8 cellular contexts compared by ENCODE assay signal in genomic region chr18:50967714-50968661, GRCh38. TPM values are rescaled to one million over a fixed set of nuclear protein-coding genes. Genes with fewer than 3 reads are reported as not detected.
A peak's percentile ranks its signal among the peaks of the same experiment; 100 is the strongest.
DNase-seq lines count a peak whose midpoint lies in the region; ATAC-seq and TF ChIP-seq lines count a peak whose summit lies in the region.

TSS of gene ELAC1 (plus strand) at chr18:50968040. CDS start at chr18:50974405, 6,365 bp downstream.

- TF ChIP-seq CTCF in GM12875 (IDR thresholded peaks at IDR 0.05; ENCODE audit: borderline replicate concordance, insufficient read depth, low read depth, low read length) (0 out of 2 replicates have a peak, but pooled peaks have one; percentile 5), prostate gland (IDR thresholded peaks at IDR 0.05) (peak in 2 of 4 experiments; percentile 4 to 17)

- peak within 1 kb of the TSS; percentile 96 to 98 for H3K27ac ChIP-seq in prostate gland
- peak within 1 kb of the TSS; percentile 92 for H3K27ac ChIP-seq in urinary bladder (ENCODE audit: low read depth)

- H3K4me3 Mint-ChIP-seq in T-cell: peak within 1 kb of the TSS; percentile 73 to 95 (median 91)

- peak; percentile 71 for TF ChIP-seq POLR2A in prostate gland (IDR thresholded peaks at IDR 0.05)

- POLR2A ChIA-PET in T-cell (lab: Charles Lee): interaction anchor here (0.5 to 1.2 kb wide), 5 partner anchors 25 to 1480 kb away, joined by 3 to 5 read pairs (median 3); no protein-coding TSS in a partner anchor

- peaks cover 25 to 26% (median 25%) of the 10 kb centered on the region in 3 donors for H3K4me1 Mint-ChIP-seq in T-cell

- H3K27me3 Mint-ChIP-seq in T-cell: no peaks in the 10 kb centered on the region

- ATAC-seq in HG02623 (IDR thresholded peaks at IDR 0.05; ENCODE audit: unreplicated experiment): peak; percentile 88
- peak; percentile 88 to 94 (median 92) for ATAC-seq in T-cell (replicated peaks in 1 of 4)
- peak; percentile 98 for ATAC-seq in left cardiac atrium

- DNase-seq in NCI-H1092 treated with DMSO at 0.1 percent for 48 hours (lab: John Stamatoyannopoulos, UW): peak; percentile 87
- peak; percentile 41 to 70 (median 58) for DNase-seq in T-cell
- peak; percentile 76 for DNase-seq in amniotic epithelial cell (ENCODE audit: low read depth)
- DNase-seq in left cardiac atrium: peak; percentile 82
- peak; percentile 62 for DNase-seq in prostate gland (ENCODE audit: low spot score)

- peak within 1 kb of the TSS; percentile 79 to 92 for H3K27ac Mint-ChIP-seq in T-cell

- no peaks in the 10 kb centered on the region for H3K27me3 ChIP-seq in prostate gland (replicated peaks; ENCODE audit: insufficient read depth)

- CTCF ChIA-PET in T-cell (lab: Charles Lee): interaction anchor here (0.6 to 1.1 kb wide), 5 partner anchors 10 to 111 kb away, joined by 3 to 6 read pairs (median 4); partner anchors contain the start of gene ME2 (in 1 of the 2)

- peaks cover 0 to 12% (median 8%) of the 10 kb centered on the region in 3 donors for H3K9me3 Mint-ChIP-seq in T-cell

- no peaks in the 10 kb centered on the region for H3K36me3 ChIP-seq in prostate gland
- no peaks in the 10 kb centered on the region for H3K36me3 ChIP-seq in urinary bladder (ENCODE audit: insufficient read depth)

- no peaks in the 10 kb centered on the region for H3K9me3 ChIP-seq in prostate gland

- H3K4me3 ChIP-seq in GM12875 (ENCODE audit: low read depth, low read length): peak within 1 kb of the TSS; percentile 78
- H3K4me3 ChIP-seq in prostate gland: peak within 1 kb of the TSS; percentile 91 to 93
- H3K4me3 ChIP-seq in urinary bladder (ENCODE audit: low read depth, low read length): peak within 1 kb of the TSS; percentile 88

- under 1% methylated on average over 46 of the region's 84 CpGs for WGBS in prostate gland
- WGBS in urinary bladder: under 1% methylated on average over 84 of the region's 84 CpGs

- peaks cover 8% of the 10 kb centered on the region for H3K36me3 Mint-ChIP-seq in T-cell

- H3K4me1 ChIP-seq in prostate gland (replicated peaks): peaks cover 5% of the 10 kb centered on the region
- H3K4me1 ChIP-seq in urinary bladder (ENCODE audit: insufficient read depth): no peaks in the 10 kb centered on the region

- intact Hi-C loops in left cardiac atrium (cut with DNase I) (loop anchor here in 1 of 2 donors (5.0 kb wide), 1 partner anchor 64 kb away; the partner anchor contains the start of gene SMAD4), prostate gland (cut with DNase I) (loop anchor here (2.0 to 10.0 kb wide), 3 partner anchors 63 to 143 kb away; partner anchors contain the start of genes ME2, MRO and SMAD4)

RNA-seq across cellular contexts. Expression of gene ELAC1, which starts in this region (rescaled TPM):
- total RNA-seq in T-cell (1 to 10 TPM; 5.2 to 8.3 (median 7.5) TPM), left cardiac atrium (1 to 10 TPM; 4.3 to 5.3 TPM), prostate gland (10 to 100 TPM in 1 of 2 donors, 1 to 10 TPM in 1; 7.1 to 16.0 TPM), urinary bladder (7.3 TPM)
- polyA plus RNA-seq in urinary bladder: 6.9 TPM

Comparison
In these comparisons a context has a peak if more than half of its experiments do, and no peak if none do; other contexts are left out.
1. Peak in every context shown above with its lines: DNase-seq, ATAC-seq, H3K4me3 ChIP-seq and H3K27ac ChIP-seq.